ENCODE assay signal across 1 cellular context in genomic region chr12:69779928-69780327, GRCh38.
A peak's percentile ranks its signal among the peaks of the same experiment; 100 is the strongest.
TF ChIP-seq lines count a peak whose summit lies in the region.

No MANE protein-coding gene starts in this region.

TF ChIP-seq in HepG2, 621 proteins besides CTCF, POLR2A, EP300 and RAD21:
- TF ChIP-seq PATZ1 (CRISPR knock-in tag; IDR thresholded peaks at IDR 0.05) = no peak
- TF ChIP-seq ZBTB7B (CRISPR knock-in tag; IDR thresholded peaks at IDR 0.05) = no peak
- TF ChIP-seq PAX8 (CRISPR knock-in tag; IDR thresholded peaks at IDR 0.05; ENCODE audit: borderline replicate concordance) = no peak
- no peak for TF ChIP-seq ZNF253 (CRISPR knock-in tag; IDR thresholded peaks at IDR 0.05; ENCODE audit: borderline replicate concordance)
- TF ChIP-seq STAG1 (CRISPR knock-in tag; IDR thresholded peaks at IDR 0.05) = peak; percentile 55
